Comparison of ENCODE assay signal across 15 cellular contexts in the genomic region with DNA sequence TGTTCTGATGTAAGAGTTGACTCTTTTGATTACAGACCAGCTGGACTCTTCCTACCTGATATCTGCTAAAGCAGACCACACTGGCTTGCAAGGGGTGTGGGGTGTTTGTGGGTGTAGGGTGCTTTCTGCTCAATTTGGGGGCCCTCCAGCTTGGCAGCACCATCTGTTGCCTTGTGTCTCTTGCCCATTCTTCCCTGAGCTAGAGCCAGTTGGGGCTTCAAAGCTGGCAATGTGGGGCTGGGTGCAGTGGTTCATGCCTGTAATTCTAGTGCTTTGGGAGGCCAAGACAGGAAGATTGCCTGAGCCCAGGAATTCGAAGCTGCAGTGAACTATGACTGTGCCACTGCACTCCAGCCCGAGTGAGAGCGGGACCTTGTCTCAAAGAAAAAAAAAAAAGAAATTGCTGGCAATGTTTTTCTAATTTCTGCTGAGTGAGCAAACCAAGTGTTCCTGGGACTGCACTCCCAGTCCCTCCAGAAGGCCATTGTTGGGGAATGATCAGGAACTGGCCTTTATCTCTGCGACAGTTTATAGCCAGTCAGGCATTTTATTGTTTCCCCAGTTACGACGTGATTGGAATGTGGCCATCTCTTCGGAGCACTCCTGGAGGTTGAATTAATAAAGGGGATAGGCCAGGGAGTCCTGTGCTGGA. TPM values are rescaled to one million over a fixed set of nuclear protein-coding genes. Genes with fewer than 3 reads are reported as not detected.
DNase-seq lines count a peak whose midpoint lies in the region; ATAC-seq, FAIRE-seq and TF ChIP-seq lines count a peak whose summit lies in the region.
"Had no signal": no experiment of that assay in that cellular context is flagged by ENCODE, and none has a peak within 500 bp of the region (broad histone marks: within the 10 kb centered on the region; RNA-seq: fewer than 3 reads in every experiment).

No MANE protein-coding gene starts in this region.

- H2AFZ ChIP-seq in HepG2 (ENCODE audit: low read length), result no peak overlapping the region

- H3K9ac ChIP-seq in HepG2 (ENCODE audit: insufficient read depth, low read depth, low read length), result no peak overlapping the region

- TF ChIP-seq RAD21 in Ishikawa (IDR thresholded peaks at IDR 0.05; ENCODE audit: low read depth) (no peak), HepG2 (CRISPR knock-in tag; IDR thresholded peaks at IDR 0.05) (no peak)

- TF ChIP-seq POLR2A in HepG2 (IDR thresholded peaks at IDR 0.05; ENCODE audit: insufficient read depth in 1 of 2, low read depth in 2 of 2, low read length in 2 of 2), result no peak

- no peaks in the 10 kb centered on the region for H4K20me1 ChIP-seq in HepG2 (ENCODE audit: insufficient read depth, low read length)

- ATAC-seq in HepG2 (no peak), foreskin keratinocyte (no peak), GM21717 (IDR thresholded peaks at IDR 0.05; ENCODE audit: unreplicated experiment) (no peak)
- ATAC-seq: GM12878 had no signal

- peaks cover 32% of the 10 kb centered on the region for H3K4me1 ChIP-seq in ectodermal cell (ENCODE audit: control insufficient read depth, insufficient read depth, low read length)
- H3K4me1 ChIP-seq in HepG2 (ENCODE audit: insufficient read depth, low read length), result 0 out of 2 replicates have a peak, but pooled peaks cover under 1% of the 10 kb centered on the region
- H3K4me1 ChIP-seq in foreskin keratinocyte, result peaks cover 33% of the 10 kb centered on the region
- H3K4me1 ChIP-seq: Caco-2 had no signal

- intact Hi-C loops in HepG2 (cut with micrococcal nuclease; ENCODE audit: unreplicated experiment), result no loop called here

- no peak overlapping the region for H3K4me2 ChIP-seq in HepG2 (ENCODE audit: low read depth, low read length)

- CTCF ChIA-PET in HepG2 (lab: Yijun Ruan, JAX; ENCODE audit: low intra/inter-chr PET ratio, low total read pairs), result no interaction called here

- no peak for FAIRE-seq in HepG2 (lab: Jason Lieb, UNC)
- FAIRE-seq: GM12878 had no signal

- TF ChIP-seq EP300 in Ishikawa (IDR thresholded peaks at IDR 0.05; ENCODE audit: borderline replicate concordance) (no peak), HepG2 (IDR thresholded peaks at IDR 0.05; ENCODE audit: low read depth in 2 of 2, low read length in 2 of 2) (no peak), HepG2 (CRISPR knock-in tag; IDR thresholded peaks at IDR 0.05; ENCODE audit: borderline replicate concordance) (no peak)

- H3K9me3 ChIP-seq in ectodermal cell (ENCODE audit: control insufficient read depth, low read length), result no peaks in the 10 kb centered on the region
- no peaks in the 10 kb centered on the region for H3K9me3 ChIP-seq in HepG2 (ENCODE audit: low read length)
- H3K9me3 ChIP-seq: Caco-2 had no signal

- WGBS in ectodermal cell, 2 experiments, result 55 to 66% methylated on average over 7 of the region's 7 CpGs
- WGBS in HepG2 (ENCODE audit: low lambda C conversion rate), result 43% methylated on average over 7 of the region's 7 CpGs

- no peaks in the 10 kb centered on the region for H3K79me2 ChIP-seq in HepG2 (ENCODE audit: insufficient read depth, low read length)

- H3K27ac ChIP-seq in ectodermal cell (ENCODE audit: insufficient read depth, low read depth, low read length, poor library complexity, severe bottlenecking), result peak overlapping the region; percentile 95
- H3K27ac ChIP-seq in HepG2 (ENCODE audit: extremely low read length, insufficient read depth, low read length), result no peak overlapping the region
- no peak overlapping the region for H3K27ac ChIP-seq in foreskin keratinocyte

- DNase-seq in HepG2 (ENCODE audit: low spot score), result no peak
- peak; percentile 7 for DNase-seq in pulmonary artery endothelial cell (ENCODE audit: low read depth, low spot score)
- no peak for DNase-seq in globus pallidus (ENCODE audit: low spot score)
- no peak for DNase-seq in foreskin keratinocyte
- no peak for DNase-seq in central memory CD4-positive, alpha-beta T cell
- DNase-seq: activated gamma-delta T cell treated with Interleukin-2 at 50 U/mL for 16 hours; anterior cingulate cortex; Caco-2; effector memory CD4-positive, alpha-beta T cell; HCEC 1CT; RPMI8226 had no signal

- TF ChIP-seq CTCF in HepG2 (CRISPR knock-in tag; IDR thresholded peaks at IDR 0.05) (no peak), foreskin keratinocyte (conservative IDR thresholded peaks at IDR 0.05) (no peak)

- in situ Hi-C loops in HepG2 (cut with HindIII; ENCODE audit: extremely low pct_ligation_motif_present, low pct_unique_long_range_greater_than_20kb), result no loop called here

- H3K36me3 ChIP-seq in ectodermal cell (ENCODE audit: control insufficient read depth, insufficient read depth, low read length) (no peaks in the 10 kb centered on the region), HepG2 (replicated peaks in 1 of 2; ENCODE audit: control insufficient read depth in 1 of 2, insufficient read depth in 2 of 2, low read length in 2 of 2) (no peaks in the 10 kb centered on the region)

- POLR2A ChIA-PET in HepG2 (lab: Yijun Ruan, JAX), result no interaction called here

- H3K4me3 ChIP-seq in ectodermal cell (ENCODE audit: insufficient read depth, low read depth, low read length) (no peak overlapping the region), HepG2 (replicated peaks in 1 of 3; ENCODE audit: insufficient read depth in 1 of 3, low read depth in 2 of 3, low read length in 3 of 3) (no peak overlapping the region)
- H3K4me3 ChIP-seq: GM12878 had no signal

- BruUV-seq in HepG2 (replicated peaks; lab: Mats Ljungman, UMichigan), result no TSS peak

- no peaks in the 10 kb centered on the region for H3K27me3 ChIP-seq in ectodermal cell (ENCODE audit: control insufficient read depth, insufficient read depth, low read length, poor library complexity, severe bottlenecking)
- H3K27me3 ChIP-seq in HepG2 (ENCODE audit: control insufficient read depth in 1 of 2, insufficient read depth in 2 of 2, low read length in 2 of 2), result peaks cover 0 to 21% of the 10 kb centered on the region in 2 experiments; a peak in 3 of 5 replicates
- H3K27me3 ChIP-seq in foreskin keratinocyte, result no peaks in the 10 kb centered on the region

TF ChIP-seq in Ishikawa, 13 proteins besides CTCF, POLR2A, EP300 and RAD21 (continues in another document):
- no peak for TF ChIP-seq CEBPB (IDR thresholded peaks at IDR 0.05)
- peak; percentile 9; the same call in 1 of the 2 replicates for TF ChIP-seq TEAD4 (IDR thresholded peaks at IDR 0.05)
- peak; percentile 39; the same call in 1 of the 2 replicates for TF ChIP-seq NFIC (IDR thresholded peaks at IDR 0.05)

TF ChIP-seq in HepG2, 621 proteins besides CTCF, POLR2A, EP300 and RAD21:
- TF ChIP-seq MAFF (IDR thresholded peaks at IDR 0.05; ENCODE audit: low read depth, low read length) (peak; percentile 67), MAFK (conservative IDR thresholded peaks at IDR 0.05 in 1 of 2, IDR thresholded peaks at IDR 0.05 in 1 of 2; ENCODE audit: low read length in 2 of 2) (peak; percentile 46 to 72; a peak in 2 of 4 replicates), SMAD9 (CRISPR knock-in tag; IDR thresholded peaks at IDR 0.05) (no peak)
- TF ChIP-seq, protein P1, sequence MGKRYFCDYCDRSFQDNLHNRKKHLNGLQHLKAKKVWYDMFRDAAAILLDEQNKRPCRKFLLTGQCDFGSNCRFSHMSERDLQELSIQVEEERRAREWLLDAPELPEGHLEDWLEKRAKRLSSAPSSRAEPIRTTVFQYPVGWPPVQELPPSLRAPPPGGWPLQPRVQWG (CRISPR knock-in tag; IDR thresholded peaks at IDR 0.05; ENCODE audit: borderline replicate concordance, low read depth), result no peak
TF ChIP-seq in HepG2: peak in this region for 2.

RNA-seq across cellular contexts. Expression of gene LIPG, which starts 57.0 kb away (rescaled TPM):
- polyA plus RNA-seq in ectodermal cell (2013, experiment 1 of 4), result 17.3 TPM
- 11.0 TPM for polyA plus RNA-seq in ectodermal cell (2013, experiment 2 of 4)
- 15.3 TPM for polyA plus RNA-seq in ectodermal cell (2013, experiment 3 of 4)
- polyA plus RNA-seq in ectodermal cell (2013, experiment 4 of 4), result 15.6 TPM
- total RNA-seq in HepG2 (2016; rRNA removed; fragmentation: Illumina TruSeq; extraction: Trizol) (4.9 and 10.8 TPM in 2 replicates), pulmonary artery endothelial cell (21.3 and 57.5 TPM in 2 replicates), foreskin keratinocyte (76.3 and 127 TPM in 2 replicates)
- total RNA-seq in HepG2 (2016; cell fraction: cytosol; rRNA removed; fragmentation: Illumina TruSeq; extraction: Trizol; ENCODE audit: low read depth), result 0.40 and 0.97 TPM in 2 replicates
- 5.5 and 12.1 TPM in 2 replicates for total RNA-seq in HepG2 (2016; cell fraction: insoluble cytoplasmic fraction; rRNA removed; fragmentation: Illumina TruSeq; extraction: Trizol)
- total RNA-seq in HepG2 (2016; cell fraction: membrane; rRNA removed; fragmentation: Illumina TruSeq; extraction: Trizol), result 2.7 and 2.9 TPM in 2 replicates
- 12.8 and 17.5 TPM in 2 replicates for total RNA-seq in HepG2 (2016; cell fraction: nucleus; rRNA removed; fragmentation: Illumina TruSeq; extraction: Trizol)
- polyA plus RNA-seq in HepG2 (2011; rRNA removed) (0.96 and 4.6 TPM in 2 replicates), foreskin keratinocyte (28.8 and 38.0 TPM in 2 replicates)
- 1.0 and 4.5 TPM in 2 replicates for polyA plus RNA-seq in HepG2 (2011; cell fraction: cytosol; rRNA removed)
- 1.4 and 5.0 TPM in 2 replicates for polyA plus RNA-seq in HepG2 (2011; cell fraction: nucleus; rRNA removed)
- 3.4 and 3.7 TPM in 2 replicates for polyA plus RNA-seq in HepG2 (2012)
- 0.68 and 0.74 TPM in 2 replicates for polyA plus RNA-seq in HepG2 (2016; cell fraction: cytosol; fragmentation: Illumina TruSeq; extraction: Trizol; ENCODE audit: low read depth)
- 3.4 and 3.6 TPM in 2 replicates for polyA plus RNA-seq in HepG2 (2016; cell fraction: insoluble cytoplasmic fraction; fragmentation: Illumina TruSeq; extraction: Trizol; ENCODE audit: low read depth)
- polyA plus RNA-seq in HepG2 (2016; cell fraction: membrane; fragmentation: Illumina TruSeq; extraction: Trizol; ENCODE audit: low read depth), result 0.89 and 1.1 TPM in 2 replicates
- polyA plus RNA-seq in HepG2 (2016; cell fraction: nucleus; fragmentation: Illumina TruSeq; extraction: Trizol; ENCODE audit: insufficient read depth, low read depth), result 14.7 and 16.1 TPM in 2 replicates
- 0.16 and 1.9 TPM in 2 replicates for polyA minus RNA-seq in HepG2 (2011; rRNA and poly(A)+ RNA removed; ENCODE audit: low replicate concordance)
- polyA minus RNA-seq in HepG2 (2011; cell fraction: cytosol; rRNA and poly(A)+ RNA removed), result 2.0 and 4.5 TPM in 2 replicates
- 0.77 and 4.4 TPM in 2 replicates for polyA minus RNA-seq in HepG2 (2011; cell fraction: nucleus; rRNA and poly(A)+ RNA removed)
